In the genomic region with DNA sequence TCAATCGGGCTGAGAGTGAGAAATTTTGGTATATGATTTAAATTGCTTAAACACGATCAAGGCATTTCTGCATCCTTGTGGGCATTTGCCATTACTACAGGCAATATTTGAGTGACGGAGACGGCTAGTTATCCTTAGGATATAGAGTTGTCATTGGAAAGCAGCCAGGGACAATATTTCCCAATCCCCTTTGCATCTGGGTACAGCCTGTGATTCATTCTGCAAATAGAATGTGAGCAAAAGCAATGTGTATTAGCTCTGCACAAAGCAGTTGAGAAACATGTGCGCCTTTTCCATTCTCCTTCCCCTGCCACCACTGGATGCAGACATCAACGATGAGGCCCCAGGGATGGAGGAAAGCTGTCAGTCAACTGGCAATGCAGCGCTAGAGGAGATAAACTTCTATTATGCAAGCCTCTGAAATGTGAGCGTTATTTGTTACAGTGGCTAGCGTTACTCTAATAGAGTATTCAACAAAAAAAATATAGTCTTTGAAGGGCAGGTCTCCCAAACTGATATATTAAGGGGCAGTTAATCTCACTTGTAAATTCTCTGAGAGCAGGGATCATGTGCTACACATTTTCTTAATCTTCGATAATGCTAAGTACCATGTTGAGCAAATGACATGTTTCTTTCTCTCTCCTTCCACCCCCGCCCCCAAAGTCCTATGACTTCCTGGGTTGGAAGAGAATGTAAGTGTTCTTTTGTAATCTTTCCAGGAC, we compare ENCODE assay signal across 8 cellular contexts. TPM values are rescaled to one million over a fixed set of nuclear protein-coding genes. Genes with fewer than 3 reads are reported as not detected.
DNase-seq lines count a peak whose midpoint lies in the region; ATAC-seq and TF ChIP-seq lines count a peak whose summit lies in the region.

No MANE protein-coding gene starts in this region.

- no peak overlapping the region for H3K4me3 Mint-ChIP-seq in stimulated activated memory B cell treated with anti-CD40 and anti-IgM and Interleukin-4, amounts not matched to agents 10 μg/mL and 1 μg/mL and 100 μg/mL, for 72 hours

- no peaks in the 10 kb centered on the region for H3K36me3 Mint-ChIP-seq in stimulated activated memory B cell treated with anti-CD40 and anti-IgM and Interleukin-4, amounts not matched to agents 10 μg/mL and 1 μg/mL and 100 μg/mL, for 72 hours

- no peak overlapping the region for H3K27ac ChIP-seq in SK-N-MC
- H3K27ac ChIP-seq in cardiac muscle cell: no peak overlapping the region

- no peak for ATAC-seq in stimulated activated memory B cell treated with anti-CD40 and anti-IgM and Interleukin-4, amounts not matched to agents 10 μg/mL and 1 μg/mL and 100 μg/mL, for 72 hours

- H3K9me3 Mint-ChIP-seq in stimulated activated memory B cell treated with anti-CD40 and anti-IgM and Interleukin-4, amounts not matched to agents 10 μg/mL and 1 μg/mL and 100 μg/mL, for 72 hours: no peaks in the 10 kb centered on the region

- no peaks in the 10 kb centered on the region for H3K4me1 ChIP-seq in cardiac muscle cell (ENCODE audit: low read depth)

- peak; percentile 44 for TF ChIP-seq CTCF in cardiac muscle cell (IDR thresholded peaks at IDR 0.05; ENCODE audit: low read depth, low read length)

- DNase-seq in NCI-H345 (lab: John Stamatoyannopoulos, UW) (peak; percentile 71), NCI-H345 treated with DMSO at 0.1 percent for 48 hours (lab: John Stamatoyannopoulos, UW; ENCODE audit: unreplicated experiment) (no peak), SK-N-MC (ENCODE audit: low read depth, low spot score) (peak; percentile 18), cardiac muscle cell (ENCODE audit: low read depth in 1 of 2, low spot score in 1 of 2) (peak in 1 of 2 donors; percentile 99), NAMALWA (ENCODE audit: low spot score) (no peak)
- no peak for DNase-seq in activated naive CD4-positive, alpha-beta T cell (lab: John Stamatoyannopoulos, UW)
- no peak for DNase-seq in effector CD4-positive, alpha-beta T cell

- H3K4me3 ChIP-seq in SK-N-MC (no peak overlapping the region), cardiac muscle cell (no peak overlapping the region)

- H3K27me3 Mint-ChIP-seq in stimulated activated memory B cell treated with anti-CD40 and anti-IgM and Interleukin-4, amounts not matched to agents 10 μg/mL and 1 μg/mL and 100 μg/mL, for 72 hours: no peaks in the 10 kb centered on the region

- H3K4me1 Mint-ChIP-seq in stimulated activated memory B cell treated with anti-CD40 and anti-IgM and Interleukin-4, amounts not matched to agents 10 μg/mL and 1 μg/mL and 100 μg/mL, for 72 hours: peaks cover 40% of the 10 kb centered on the region

- H3K9me3 ChIP-seq in SK-N-MC (ENCODE audit: low read depth, low read length) (no peaks in the 10 kb centered on the region), cardiac muscle cell (ENCODE audit: low read depth) (no peaks in the 10 kb centered on the region)

- no peak overlapping the region for H3K9ac ChIP-seq in SK-N-MC (ENCODE audit: insufficient read length)

- H3K36me3 ChIP-seq in SK-N-MC (ENCODE audit: insufficient read depth, low read length): no peaks in the 10 kb centered on the region
- H3K36me3 ChIP-seq in cardiac muscle cell: no peaks in the 10 kb centered on the region

- peak overlapping the region; percentile 58 for H3K27ac Mint-ChIP-seq in stimulated activated memory B cell treated with anti-CD40 and anti-IgM and Interleukin-4, amounts not matched to agents 10 μg/mL and 1 μg/mL and 100 μg/mL, for 72 hours

- H3K27me3 ChIP-seq in cardiac muscle cell: no peaks in the 10 kb centered on the region

RNA-seq across cellular contexts. Expression of gene NCOA3, which starts 37.1 kb away (rescaled TPM):
- 13.2 and 16.2 TPM in 2 replicates for total RNA-seq in cardiac muscle cell
- polyA plus RNA-seq in cardiac muscle cell: 6.7 and 13.0 TPM in 2 replicates

Comparison
In these comparisons a context has a peak if more than half of its experiments do, and no peak if none do; other contexts are left out.
1. DNase-seq: peak in NCI-H345 (single experiment) and SK-N-MC (single experiment); none in NCI-H345 treated with DMSO at 0.1 percent for 48 hours (single experiment), NAMALWA (single experiment), activated naive CD4-positive, alpha-beta T cell (0 of 4) and effector CD4-positive, alpha-beta T cell (single experiment).